In genomic region chr10:128380946-128381345, GRCh38 we compare ENCODE assay signal across 8 cellular contexts.
"Had no signal": no experiment of that assay in that cellular context is flagged by ENCODE, and none has a peak within 500 bp of the region (broad histone marks: within the 10 kb centered on the region; RNA-seq: fewer than 3 reads in every experiment).

No MANE protein-coding gene starts in this region.

- H3K4me1 ChIP-seq: HAP-1 had no signal

- ATAC-seq: HCT116, K562 had no signal

- H3K27ac Mint-ChIP-seq: HFFc6 had no signal

- H3K9me3 ChIP-seq: HAP-1 had no signal

- DNase-seq: GM23248, GOT3, H7, HFFc6, IMR-90 had no signal

- H3K4me3 Mint-ChIP-seq: HFFc6 had no signal

- H3K27ac ChIP-seq: GM23248 had no signal

- H3K4me3 ChIP-seq: GM23248, HAP-1, K562 had no signal

- H3K9ac ChIP-seq: GM23248 had no signal

- H3K36me3 ChIP-seq: HAP-1 had no signal
